In the genomic region with DNA sequence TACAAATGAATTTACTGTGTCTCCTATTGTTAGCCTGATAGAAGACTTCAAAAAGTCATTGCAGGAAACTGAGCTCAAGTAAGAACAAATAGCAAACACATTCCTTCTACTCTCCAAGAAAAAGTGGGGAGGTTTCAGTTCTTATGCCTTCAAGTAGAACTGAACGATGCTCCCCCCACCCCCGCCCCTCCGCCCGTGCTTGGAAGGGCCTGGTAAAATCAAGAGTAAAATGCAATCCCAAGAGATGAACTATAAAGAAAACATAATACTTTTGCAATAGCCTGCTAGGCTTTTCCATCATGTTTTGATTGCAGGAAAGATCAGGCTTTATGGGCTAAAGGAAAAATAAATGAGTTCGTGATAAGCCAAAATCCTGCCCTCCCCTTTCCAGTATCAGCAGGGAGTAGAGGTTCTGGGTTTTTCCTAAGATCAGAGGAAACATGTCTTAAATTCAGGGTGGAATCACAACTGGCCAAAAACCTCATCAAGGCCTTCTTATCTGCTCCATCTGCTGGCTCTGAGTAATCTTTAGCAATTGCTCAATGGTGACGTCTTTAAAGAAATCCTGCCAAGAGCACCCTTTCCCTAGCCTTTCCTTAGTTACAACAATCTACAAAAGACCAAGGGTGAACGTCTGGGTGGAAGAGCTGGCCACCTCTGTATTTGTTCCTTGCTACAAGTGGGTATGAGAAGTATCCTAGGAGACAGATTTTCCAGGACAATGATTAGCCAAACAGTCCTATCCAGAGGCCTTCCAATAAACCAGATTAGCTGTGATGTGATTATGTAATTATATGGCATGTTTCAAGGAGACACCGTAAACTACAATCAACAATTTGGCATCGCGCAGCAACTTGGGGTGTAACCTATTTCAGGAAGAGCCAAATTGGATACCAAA, we compare ENCODE assay signal across 8 cellular contexts.
A peak's percentile ranks its signal among the peaks of the same experiment; 100 is the strongest.
DNase-seq lines count a peak whose midpoint lies in the region; ATAC-seq and TF ChIP-seq lines count a peak whose summit lies in the region.

No MANE protein-coding gene starts in this region.

- DNase-seq in G401 (ENCODE audit: low spot score) = peak; percentile 8
- DNase-seq in PC-3 = peak; percentile 91
- DNase-seq in esophagus squamous epithelium (lab: John Stamatoyannopoulos, UW) = no peak
- DNase-seq in psoas muscle = peak in 1 of 2 donors; percentile 25
- no peak for DNase-seq in medulla oblongata (ENCODE audit: extremely low spot score)
- DNase-seq in DMS79 treated with DMSO at 0.1 percent for 48 hours (lab: John Stamatoyannopoulos, UW) = no peak

- H3K36me3 ChIP-seq in PC-3 (ENCODE audit: low read depth, low read length) = no peaks in the 10 kb centered on the region
- H3K36me3 ChIP-seq in esophagus squamous epithelium = no peaks in the 10 kb centered on the region
- H3K36me3 ChIP-seq in psoas muscle (ENCODE audit: insufficient read depth in 1 of 2, low read depth in 1 of 2) = no peaks in the 10 kb centered on the region

- H3K27ac ChIP-seq in PC-3 (ENCODE audit: low read length) (peak overlapping the region; percentile 96), esophagus squamous epithelium (peak overlapping the region in 3 of 4 donors; percentile 49 to 74 (median 71)), psoas muscle (peak overlapping the region; percentile 58)

- no peak overlapping the region for H2AFZ ChIP-seq in PC-3 (ENCODE audit: low read length)

- TSS peak; percentile 76 for BruUV-seq in PC-3 (replicated peaks; lab: Mats Ljungman, UMichigan)

- peaks cover 35% of the 10 kb centered on the region for H3K4me1 ChIP-seq in PC-3 (ENCODE audit: insufficient read depth, low read length)
- peaks cover 0 to 5% (median 0%) of the 10 kb centered on the region in 3 donors for H3K4me1 ChIP-seq in esophagus squamous epithelium
- peaks cover 6% of the 10 kb centered on the region for H3K4me1 ChIP-seq in psoas muscle

- intact Hi-C loops in PC-3 (cut with micrococcal nuclease) = loop anchor here (5.0 kb wide), 1 partner anchor 108 kb away; no protein-coding TSS in a partner anchor
- intact Hi-C loops in esophagus squamous epithelium (cut with DNase I) = no loop called here
- intact Hi-C loops in psoas muscle (cut with DNase I) = loop anchor here in 1 of 2 donors (10.0 kb wide), 1 partner anchor 126 kb away; no protein-coding TSS in a partner anchor

- no peak for TF ChIP-seq POLR2A in esophagus squamous epithelium (IDR thresholded peaks at IDR 0.05)

- H3K4me3 ChIP-seq in PC-3 (ENCODE audit: low read length) (no peak overlapping the region), esophagus squamous epithelium (no peak overlapping the region), psoas muscle (no peak overlapping the region)

- WGBS in esophagus squamous epithelium, 2 donors = 27 to 57% methylated on average over 3 to 10 of the region's 10 CpGs
- WGBS in psoas muscle, 3 donors = 44 to 57% (median 48%) methylated on average over 10 of the region's 10 CpGs

- CTCF ChIA-PET in PC-3 (lab: Charles Lee) = interaction anchor here (0.6 to 0.9 kb wide), 3 partner anchors 113 to 164 kb away, joined by 3 to 10 read pairs (median 6); no protein-coding TSS in a partner anchor

- H4K20me1 ChIP-seq in PC-3 (ENCODE audit: low read length) = no peaks in the 10 kb centered on the region

- POLR2A ChIA-PET in PC-3 (lab: Charles Lee; ENCODE audit: unreplicated experiment) = no interaction called here

- in situ Hi-C loops in G401 (cut with HindIII; ENCODE audit: low sequenced_read_pairs) = no loop called here

- no peaks in the 10 kb centered on the region for H3K27me3 ChIP-seq in PC-3 (ENCODE audit: low read length)
- H3K27me3 ChIP-seq in esophagus squamous epithelium = no peaks in the 10 kb centered on the region
- no peaks in the 10 kb centered on the region for H3K27me3 ChIP-seq in psoas muscle (ENCODE audit: insufficient read depth in 3 of 3, low read length in 2 of 3)

- H3K4me2 ChIP-seq in PC-3 (ENCODE audit: low read length) = peak overlapping the region; percentile 30; the same call in 1 of the 2 replicates

- H3K9ac ChIP-seq in PC-3 (ENCODE audit: low read length) = peak overlapping the region; percentile 66

- ATAC-seq in PC-3 (peak; percentile 84), psoas muscle (peak; percentile 19 to 72 (median 54)), GM18517 (IDR thresholded peaks at IDR 0.05; ENCODE audit: unreplicated experiment) (no peak), HG03378 (IDR thresholded peaks at IDR 0.05; ENCODE audit: unreplicated experiment) (no peak)

- peaks cover 3% of the 10 kb centered on the region for H3F3A ChIP-seq in PC-3 (ENCODE audit: low read length, unreplicated experiment)

- H3K9me2 ChIP-seq in PC-3 (replicated peaks; ENCODE audit: low read length) = no peaks in the 10 kb centered on the region

- H3K79me2 ChIP-seq in PC-3 (ENCODE audit: low read length) = no peaks in the 10 kb centered on the region

- TF ChIP-seq CTCF in PC-3 (conservative IDR thresholded peaks at IDR 0.05; ENCODE audit: low read depth, low read length) (no peak), esophagus squamous epithelium (IDR thresholded peaks at IDR 0.05) (no peak), psoas muscle (IDR thresholded peaks at IDR 0.05) (no peak)

- H3K9me3 ChIP-seq in PC-3 (ENCODE audit: low read length) (no peaks in the 10 kb centered on the region), esophagus squamous epithelium (no peaks in the 10 kb centered on the region), psoas muscle (no peaks in the 10 kb centered on the region)

Comparison
In these comparisons a context has a peak if more than half of its experiments do, and no peak if none do; other contexts are left out.
1. DNase-seq: peak in G401 (single experiment) and PC-3 (single experiment); none in esophagus squamous epithelium (single experiment), medulla oblongata (single experiment) and DMS79 treated with DMSO at 0.1 percent for 48 hours (single experiment).
2. ATAC-seq: peak in PC-3 (single experiment) and psoas muscle (4 of 4); none in GM18517 (single experiment) and HG03378 (single experiment).
3. Peak in every context shown above with its lines, with median percentiles within 50 percentile points of each other: H3K27ac ChIP-seq.